Comparison of ENCODE assay signal across 8 cellular contexts in the genomic region with DNA sequence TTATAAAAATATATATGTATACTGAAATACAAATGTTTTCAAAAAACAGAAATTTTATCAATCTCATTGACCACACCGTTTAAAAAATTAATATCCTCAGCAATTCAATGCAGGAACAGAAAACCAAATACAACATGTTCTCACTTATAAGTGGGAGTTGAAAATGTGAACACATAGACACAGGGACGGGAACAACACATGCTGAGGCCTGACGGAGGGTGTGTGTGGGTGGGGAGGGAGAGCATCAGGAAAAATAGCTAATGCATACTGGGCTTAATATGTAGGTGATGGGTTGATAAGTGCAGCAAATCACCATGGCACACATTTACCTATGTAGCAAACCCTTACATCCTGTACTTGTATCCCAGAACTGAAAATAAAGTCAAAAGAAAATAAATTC.
"Had no signal": no experiment of that assay in that cellular context is flagged by ENCODE, and none has a peak within 500 bp of the region (broad histone marks: within the 10 kb centered on the region; RNA-seq: fewer than 3 reads in every experiment).

No MANE protein-coding gene starts in this region.

- H3K4me3 Mint-ChIP-seq: IgD-negative memory B cell had no signal

- H3K9me3 ChIP-seq: HAP-1 had no signal

- FAIRE-seq: HepG2 had no signal

- H3K4me1 ChIP-seq: HAP-1 had no signal

- H3K9me3 Mint-ChIP-seq: IgD-negative memory B cell had no signal

- H3K4me3 ChIP-seq: GM23248, HAP-1 had no signal

- H3K4me1 Mint-ChIP-seq: IgD-negative memory B cell had no signal

- H3K27ac Mint-ChIP-seq: IgD-negative memory B cell had no signal

- H3K27me3 Mint-ChIP-seq: IgD-negative memory B cell had no signal

- DNase-seq: GM23248, GOT3, H7, KBM-7 had no signal

- H3K27ac ChIP-seq: GM23248, HL-60 had no signal

- H3K36me3 ChIP-seq: HAP-1 had no signal

- H2AFZ ChIP-seq: GM23248 had no signal

- H3K9ac ChIP-seq: GM23248 had no signal
